Comparison of ENCODE assay signal across 9 cellular contexts in genomic region chr7:101132626-101133600, GRCh38. TPM values are rescaled to one million over a fixed set of nuclear protein-coding genes. Genes with fewer than 3 reads are reported as not detected.
"Had no signal": no experiment of that assay in that cellular context is flagged by ENCODE, and none has a peak within 500 bp of the region (broad histone marks: within the 10 kb centered on the region; RNA-seq: fewer than 3 reads in every experiment).

No MANE protein-coding gene starts in this region.

RNA-seq across cellular contexts. Expression of gene VGF, which starts 32.5 kb away (rescaled TPM):
- total RNA-seq: activated naive CD4-positive, alpha-beta T cell treated with anti-CD3 and anti-CD28 coated beads, Interleukin-2, amount 50 U/mL, for 72 hours; bronchial epithelial cell; esophagus mucosa; liver; natural killer cell; right atrium auricular region had no signal
- polyA plus RNA-seq: liver had no signal

RNA-seq across cellular contexts. Expression of gene NAT16, which starts 47.2 kb away (rescaled TPM):
- total RNA-seq: activated CD4-positive, alpha-beta T cell treated with anti-CD3 and anti-CD28 coated beads, Interleukin-2, amount 10 ng/mL, durations not matched to agents 24 days and 14 days; activated CD8-positive, alpha-beta T cell treated with anti-CD3 and anti-CD28 coated beads, Interleukin-2, amount 10 ng/mL, durations not matched to agents 7 days and 5 days; activated naive CD4-positive, alpha-beta T cell treated with anti-CD3 and anti-CD28 coated beads, Interleukin-2, amount 50 U/mL, for 72 hours; bronchial epithelial cell; esophagus mucosa; liver; natural killer cell; progenitor cell of endocrine pancreas; right atrium auricular region had no signal
- polyA plus RNA-seq: liver had no signal
